Comparison of ENCODE assay signal across 27 cellular contexts in genomic region chrX:33686105-33686504, GRCh38.
"Had no signal": no experiment of that assay in that cellular context is flagged by ENCODE, and none has a peak within 500 bp of the region (broad histone marks: within the 10 kb centered on the region; RNA-seq: fewer than 3 reads in every experiment).

No MANE protein-coding gene starts in this region.

- ATAC-seq: stimulated activated effector memory CD8-positive, alpha-beta T cell treated with anti-CD3 and anti-CD28 coated beads, Interleukin-12 subunit alpha, Interleukin-12 subunit beta, amount 100 ng/mL, for 72 hours; stimulated activated memory B cell treated with anti-CD40 and anti-IgM and Interleukin-4, amounts not matched to agents 10 μg/mL and 1 μg/mL and 100 μg/mL, for 72 hours; stimulated activated naive B cell treated with anti-CD40 and anti-IgM and Interleukin-4, amounts not matched to agents 10 μg/mL and 1 μg/mL and 100 μg/mL, for 72 hours; stimulated activated naive CD8-positive, alpha-beta T cell treated with anti-CD3 and anti-CD28 coated beads, Interleukin-15, amount 100 ng/mL, for 72 hours; stimulated activated naive CD8-positive, alpha-beta T cell treated with anti-CD3 and anti-CD28 coated beads, Interleukin-15, Interleukin-2, amounts not matched to agents 100 U/mL and 50 U/mL, for 24 hours; upper lobe of right lung had no signal

- H3K4me1 ChIP-seq: stomach, suprapubic skin, testis, thyroid gland, tibial artery, tibial nerve, transverse colon, upper lobe of left lung, upper lobe of right lung, uterus, vagina had no signal

- H3K27me3 ChIP-seq: stomach, suprapubic skin, testis, thyroid gland, tibial artery, tibial nerve, transverse colon, upper lobe of left lung, upper lobe of right lung, uterus, vagina had no signal

- H3K36me3 ChIP-seq: stomach, suprapubic skin, thoracic aorta, thyroid gland, tibial artery, tibial nerve, transverse colon, upper lobe of left lung, upper lobe of right lung, uterus, vagina had no signal

- H3K4me3 ChIP-seq: stomach, suprapubic skin, testis, thoracic aorta, thyroid gland, tibial artery, tibial nerve, transverse colon, upper lobe of left lung, upper lobe of right lung, uterus, vagina had no signal

- H3K9me3 ChIP-seq: suprapubic skin, testis, thoracic aorta, thyroid gland, tibial nerve, transverse colon, upper lobe of left lung, upper lobe of right lung, uterus, vagina had no signal

- FAIRE-seq: urothelium cell line had no signal

- DNase-seq: stimulated activated CD4-positive, alpha-beta T cell treated with anti-CD3 and anti-CD28 coated beads, Interleukin-2, amount 100 ng/mL, for 48 hours; stimulated activated CD4-positive, alpha-beta T cell treated with anti-CD3 and anti-CD28 coated beads, Interleukin-4, amount 100 ng/mL, for 1 hour; stimulated activated CD4-positive, alpha-beta T cell treated with anti-CD3 and anti-CD28 coated beads, Interleukin-4, amount 100 ng/mL, for 24 hours; stimulated activated CD4-positive, alpha-beta T cell treated with anti-CD3 and anti-CD28 coated beads, Interleukin-4, amount 100 ng/mL, for 4 hours; stimulated activated CD8-positive, alpha-beta memory T cell treated with anti-CD3 and anti-CD28 coated beads, Interleukin-4, amount 100 ng/mL, for 48 hours; stimulated activated naive B cell treated with anti-CD40 and anti-IgM and Interleukin-4, amounts not matched to agents 10 μg/mL and 1 μg/mL and 100 μg/mL, for 72 hours; stimulated activated naive CD4-positive, alpha-beta T cell; stimulated activated naive CD4-positive, alpha-beta T cell treated with Interleukin-2 at 50 U/mL for 16 hours; stimulated activated naive CD8-positive, alpha-beta T cell treated with anti-CD3 and anti-CD28 coated beads, Interleukin-15, amount 100 ng/mL, for 72 hours; stimulated activated naive CD8-positive, alpha-beta T cell treated with anti-CD3 and anti-CD28 coated beads, Interleukin-15, Interleukin-2, amounts not matched to agents 100 U/mL and 50 U/mL, for 24 hours; stomach; substantia nigra; testis; thyroid gland; tibial artery; transverse colon; trophoblast cell; upper lobe of left lung; upper lobe of right lung; uterus had no signal

- H3K27ac ChIP-seq: stomach, suprapubic skin, testis, thoracic aorta, thyroid gland, tibial artery, tibial nerve, transverse colon, upper lobe of left lung, upper lobe of right lung, uterus, vagina had no signal
